1 cellular context compared by ENCODE assay signal in genomic region chr3:158849747-158850146, GRCh38.
A peak's percentile ranks its signal among the peaks of the same experiment; 100 is the strongest.
TF ChIP-seq lines count a peak whose summit lies in the region.

No MANE protein-coding gene starts in this region.

TF ChIP-seq in A549, 52 proteins besides CTCF, POLR2A, EP300 and RAD21:
- TF ChIP-seq HMGXB4 (CRISPR knock-in tag; IDR thresholded peaks at IDR 0.05; ENCODE audit: borderline replicate concordance) (no peak), MAFK (IDR thresholded peaks at IDR 0.05; ENCODE audit: partially characterized antibody) (peak; percentile 90)
TF ChIP-seq in A549: peak in this region for 1.
